Comparison of ENCODE assay signal across 1 cellular context in the genomic region with DNA sequence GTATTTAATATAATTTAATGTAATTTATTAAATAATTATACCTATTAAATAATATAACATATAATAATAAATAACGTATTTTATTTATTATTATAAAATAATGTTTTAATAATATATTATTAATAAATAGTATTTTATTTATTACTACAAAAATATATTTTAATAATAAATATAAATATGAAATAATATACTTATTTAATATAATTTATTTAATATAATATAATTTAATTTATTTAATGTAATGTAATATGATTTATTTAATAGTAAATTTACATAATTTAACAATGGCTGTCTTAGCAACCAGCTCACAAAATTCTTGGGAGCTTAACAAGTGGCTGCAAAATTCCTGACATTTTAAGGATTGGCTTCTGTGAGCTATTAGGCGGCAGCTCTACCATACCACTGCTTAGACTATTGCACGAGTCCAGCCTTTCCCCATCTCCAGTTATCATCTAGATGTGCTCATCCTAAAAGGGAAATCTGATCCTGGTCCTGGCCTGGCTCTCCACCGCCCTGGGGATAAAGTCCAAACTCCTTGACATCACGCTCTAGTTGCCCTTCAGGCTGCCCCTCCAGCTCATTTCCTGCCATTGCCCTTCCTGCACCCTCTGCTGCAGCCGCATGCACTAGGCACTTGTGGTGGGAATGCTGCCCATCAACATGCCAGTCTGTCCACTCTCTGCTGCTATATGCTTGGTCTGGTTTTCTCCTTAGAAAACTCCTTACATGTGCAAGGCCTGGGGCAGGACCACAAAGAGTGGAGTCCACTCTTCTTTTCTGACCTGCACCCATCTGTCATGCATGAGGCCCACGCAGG.
A peak's percentile ranks its signal among the peaks of the same experiment; 100 is the strongest.
TF ChIP-seq lines count a peak whose summit lies in the region.

No MANE protein-coding gene starts in this region.

TF ChIP-seq in HepG2, 621 proteins besides CTCF, POLR2A, EP300 and RAD21 (continued from another document and continues in another):
- TF ChIP-seq, protein P1, sequence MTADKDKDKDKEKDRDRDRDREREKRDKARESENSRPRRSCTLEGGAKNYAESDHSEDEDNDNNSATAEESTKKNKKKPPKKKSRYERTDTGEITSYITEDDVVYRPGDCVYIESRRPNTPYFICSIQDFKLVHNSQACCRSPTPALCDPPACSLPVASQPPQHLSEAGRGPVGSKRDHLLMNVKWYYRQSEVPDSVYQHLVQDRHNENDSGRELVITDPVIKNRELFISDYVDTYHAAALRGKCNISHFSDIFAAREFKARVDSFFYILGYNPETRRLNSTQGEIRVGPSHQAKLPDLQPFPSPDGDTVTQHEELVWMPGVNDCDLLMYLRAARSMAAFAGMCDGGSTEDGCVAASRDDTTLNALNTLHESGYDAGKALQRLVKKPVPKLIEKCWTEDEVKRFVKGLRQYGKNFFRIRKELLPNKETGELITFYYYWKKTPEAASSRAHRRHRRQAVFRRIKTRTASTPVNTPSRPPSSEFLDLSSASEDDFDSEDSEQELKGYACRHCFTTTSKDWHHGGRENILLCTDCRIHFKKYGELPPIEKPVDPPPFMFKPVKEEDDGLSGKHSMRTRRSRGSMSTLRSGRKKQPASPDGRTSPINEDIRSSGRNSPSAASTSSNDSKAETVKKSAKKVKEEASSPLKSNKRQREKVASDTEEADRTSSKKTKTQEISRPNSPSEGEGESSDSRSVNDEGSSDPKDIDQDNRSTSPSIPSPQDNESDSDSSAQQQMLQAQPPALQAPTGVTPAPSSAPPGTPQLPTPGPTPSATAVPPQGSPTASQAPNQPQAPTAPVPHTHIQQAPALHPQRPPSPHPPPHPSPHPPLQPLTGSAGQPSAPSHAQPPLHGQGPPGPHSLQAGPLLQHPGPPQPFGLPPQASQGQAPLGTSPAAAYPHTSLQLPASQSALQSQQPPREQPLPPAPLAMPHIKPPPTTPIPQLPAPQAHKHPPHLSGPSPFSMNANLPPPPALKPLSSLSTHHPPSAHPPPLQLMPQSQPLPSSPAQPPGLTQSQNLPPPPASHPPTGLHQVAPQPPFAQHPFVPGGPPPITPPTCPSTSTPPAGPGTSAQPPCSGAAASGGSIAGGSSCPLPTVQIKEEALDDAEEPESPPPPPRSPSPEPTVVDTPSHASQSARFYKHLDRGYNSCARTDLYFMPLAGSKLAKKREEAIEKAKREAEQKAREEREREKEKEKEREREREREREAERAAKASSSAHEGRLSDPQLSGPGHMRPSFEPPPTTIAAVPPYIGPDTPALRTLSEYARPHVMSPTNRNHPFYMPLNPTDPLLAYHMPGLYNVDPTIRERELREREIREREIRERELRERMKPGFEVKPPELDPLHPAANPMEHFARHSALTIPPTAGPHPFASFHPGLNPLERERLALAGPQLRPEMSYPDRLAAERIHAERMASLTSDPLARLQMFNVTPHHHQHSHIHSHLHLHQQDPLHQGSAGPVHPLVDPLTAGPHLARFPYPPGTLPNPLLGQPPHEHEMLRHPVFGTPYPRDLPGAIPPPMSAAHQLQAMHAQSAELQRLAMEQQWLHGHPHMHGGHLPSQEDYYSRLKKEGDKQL (CRISPR knock-in tag; IDR thresholded peaks at IDR 0.05; ENCODE audit: low read depth): no peak
- TF ChIP-seq ZNF543 (CRISPR knock-in tag; IDR thresholded peaks at IDR 0.05): no peak
- TF ChIP-seq, protein P2, sequence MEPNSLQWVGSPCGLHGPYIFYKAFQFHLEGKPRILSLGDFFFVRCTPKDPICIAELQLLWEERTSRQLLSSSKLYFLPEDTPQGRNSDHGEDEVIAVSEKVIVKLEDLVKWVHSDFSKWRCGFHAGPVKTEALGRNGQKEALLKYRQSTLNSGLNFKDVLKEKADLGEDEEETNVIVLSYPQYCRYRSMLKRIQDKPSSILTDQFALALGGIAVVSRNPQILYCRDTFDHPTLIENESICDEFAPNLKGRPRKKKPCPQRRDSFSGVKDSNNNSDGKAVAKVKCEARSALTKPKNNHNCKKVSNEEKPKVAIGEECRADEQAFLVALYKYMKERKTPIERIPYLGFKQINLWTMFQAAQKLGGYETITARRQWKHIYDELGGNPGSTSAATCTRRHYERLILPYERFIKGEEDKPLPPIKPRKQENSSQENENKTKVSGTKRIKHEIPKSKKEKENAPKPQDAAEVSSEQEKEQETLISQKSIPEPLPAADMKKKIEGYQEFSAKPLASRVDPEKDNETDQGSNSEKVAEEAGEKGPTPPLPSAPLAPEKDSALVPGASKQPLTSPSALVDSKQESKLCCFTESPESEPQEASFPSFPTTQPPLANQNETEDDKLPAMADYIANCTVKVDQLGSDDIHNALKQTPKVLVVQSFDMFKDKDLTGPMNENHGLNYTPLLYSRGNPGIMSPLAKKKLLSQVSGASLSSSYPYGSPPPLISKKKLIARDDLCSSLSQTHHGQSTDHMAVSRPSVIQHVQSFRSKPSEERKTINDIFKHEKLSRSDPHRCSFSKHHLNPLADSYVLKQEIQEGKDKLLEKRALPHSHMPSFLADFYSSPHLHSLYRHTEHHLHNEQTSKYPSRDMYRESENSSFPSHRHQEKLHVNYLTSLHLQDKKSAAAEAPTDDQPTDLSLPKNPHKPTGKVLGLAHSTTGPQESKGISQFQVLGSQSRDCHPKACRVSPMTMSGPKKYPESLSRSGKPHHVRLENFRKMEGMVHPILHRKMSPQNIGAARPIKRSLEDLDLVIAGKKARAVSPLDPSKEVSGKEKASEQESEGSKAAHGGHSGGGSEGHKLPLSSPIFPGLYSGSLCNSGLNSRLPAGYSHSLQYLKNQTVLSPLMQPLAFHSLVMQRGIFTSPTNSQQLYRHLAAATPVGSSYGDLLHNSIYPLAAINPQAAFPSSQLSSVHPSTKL (CRISPR knock-in tag; IDR thresholded peaks at IDR 0.05): peak; percentile 85
- TF ChIP-seq HOXA3 (CRISPR knock-in tag; IDR thresholded peaks at IDR 0.05): peak; percentile 58; the same call in 1 of the 2 replicates
- TF ChIP-seq, protein P3, sequence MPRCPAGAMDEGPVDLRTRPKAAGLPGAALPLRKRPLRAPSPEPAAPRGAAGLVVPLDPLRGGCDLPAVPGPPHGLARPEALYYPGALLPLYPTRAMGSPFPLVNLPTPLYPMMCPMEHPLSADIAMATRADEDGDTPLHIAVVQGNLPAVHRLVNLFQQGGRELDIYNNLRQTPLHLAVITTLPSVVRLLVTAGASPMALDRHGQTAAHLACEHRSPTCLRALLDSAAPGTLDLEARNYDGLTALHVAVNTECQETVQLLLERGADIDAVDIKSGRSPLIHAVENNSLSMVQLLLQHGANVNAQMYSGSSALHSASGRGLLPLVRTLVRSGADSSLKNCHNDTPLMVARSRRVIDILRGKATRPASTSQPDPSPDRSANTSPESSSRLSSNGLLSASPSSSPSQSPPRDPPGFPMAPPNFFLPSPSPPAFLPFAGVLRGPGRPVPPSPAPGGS (CRISPR knock-in tag; IDR thresholded peaks at IDR 0.05): no peak
- TF ChIP-seq, protein P4, sequence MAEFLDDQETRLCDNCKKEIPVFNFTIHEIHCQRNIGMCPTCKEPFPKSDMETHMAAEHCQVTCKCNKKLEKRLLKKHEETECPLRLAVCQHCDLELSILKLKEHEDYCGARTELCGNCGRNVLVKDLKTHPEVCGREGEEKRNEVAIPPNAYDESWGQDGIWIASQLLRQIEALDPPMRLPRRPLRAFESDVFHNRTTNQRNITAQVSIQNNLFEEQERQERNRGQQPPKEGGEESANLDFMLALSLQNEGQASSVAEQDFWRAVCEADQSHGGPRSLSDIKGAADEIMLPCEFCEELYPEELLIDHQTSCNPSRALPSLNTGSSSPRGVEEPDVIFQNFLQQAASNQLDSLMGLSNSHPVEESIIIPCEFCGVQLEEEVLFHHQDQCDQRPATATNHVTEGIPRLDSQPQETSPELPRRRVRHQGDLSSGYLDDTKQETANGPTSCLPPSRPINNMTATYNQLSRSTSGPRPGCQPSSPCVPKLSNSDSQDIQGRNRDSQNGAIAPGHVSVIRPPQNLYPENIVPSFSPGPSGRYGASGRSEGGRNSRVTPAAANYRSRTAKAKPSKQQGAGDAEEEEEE (CRISPR knock-in tag; IDR thresholded peaks at IDR 0.05; ENCODE audit: borderline replicate concordance): no peak
- TF ChIP-seq, protein P5, sequence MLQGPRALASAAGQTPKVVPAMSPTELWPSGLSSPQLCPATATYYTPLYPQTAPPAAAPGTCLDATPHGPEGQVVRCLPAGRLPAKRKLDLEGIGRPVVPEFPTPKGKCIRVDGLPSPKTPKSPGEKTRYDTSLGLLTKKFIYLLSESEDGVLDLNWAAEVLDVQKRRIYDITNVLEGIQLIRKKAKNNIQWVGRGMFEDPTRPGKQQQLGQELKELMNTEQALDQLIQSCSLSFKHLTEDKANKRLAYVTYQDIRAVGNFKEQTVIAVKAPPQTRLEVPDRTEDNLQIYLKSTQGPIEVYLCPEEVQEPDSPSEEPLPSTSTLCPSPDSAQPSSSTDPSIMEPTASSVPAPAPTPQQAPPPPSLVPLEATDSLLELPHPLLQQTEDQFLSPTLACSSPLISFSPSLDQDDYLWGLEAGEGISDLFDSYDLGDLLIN (CRISPR knock-in tag; IDR thresholded peaks at IDR 0.05; ENCODE audit: borderline replicate concordance): no peak
- TF ChIP-seq, protein P6, sequence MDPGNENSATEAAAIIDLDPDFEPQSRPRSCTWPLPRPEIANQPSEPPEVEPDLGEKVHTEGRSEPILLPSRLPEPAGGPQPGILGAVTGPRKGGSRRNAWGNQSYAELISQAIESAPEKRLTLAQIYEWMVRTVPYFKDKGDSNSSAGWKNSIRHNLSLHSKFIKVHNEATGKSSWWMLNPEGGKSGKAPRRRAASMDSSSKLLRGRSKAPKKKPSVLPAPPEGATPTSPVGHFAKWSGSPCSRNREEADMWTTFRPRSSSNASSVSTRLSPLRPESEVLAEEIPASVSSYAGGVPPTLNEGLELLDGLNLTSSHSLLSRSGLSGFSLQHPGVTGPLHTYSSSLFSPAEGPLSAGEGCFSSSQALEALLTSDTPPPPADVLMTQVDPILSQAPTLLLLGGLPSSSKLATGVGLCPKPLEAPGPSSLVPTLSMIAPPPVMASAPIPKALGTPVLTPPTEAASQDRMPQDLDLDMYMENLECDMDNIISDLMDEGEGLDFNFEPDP (CRISPR knock-in tag; conservative IDR thresholded peaks at IDR 0.05): no peak
- TF ChIP-seq ZFP1 (CRISPR knock-in tag; IDR thresholded peaks at IDR 0.05): no peak
- no peak for TF ChIP-seq FOXO1 (CRISPR knock-in tag; IDR thresholded peaks at IDR 0.05)
- no peak for TF ChIP-seq ZNF605 (CRISPR knock-in tag; IDR thresholded peaks at IDR 0.05)
- TF ChIP-seq, protein P7, sequence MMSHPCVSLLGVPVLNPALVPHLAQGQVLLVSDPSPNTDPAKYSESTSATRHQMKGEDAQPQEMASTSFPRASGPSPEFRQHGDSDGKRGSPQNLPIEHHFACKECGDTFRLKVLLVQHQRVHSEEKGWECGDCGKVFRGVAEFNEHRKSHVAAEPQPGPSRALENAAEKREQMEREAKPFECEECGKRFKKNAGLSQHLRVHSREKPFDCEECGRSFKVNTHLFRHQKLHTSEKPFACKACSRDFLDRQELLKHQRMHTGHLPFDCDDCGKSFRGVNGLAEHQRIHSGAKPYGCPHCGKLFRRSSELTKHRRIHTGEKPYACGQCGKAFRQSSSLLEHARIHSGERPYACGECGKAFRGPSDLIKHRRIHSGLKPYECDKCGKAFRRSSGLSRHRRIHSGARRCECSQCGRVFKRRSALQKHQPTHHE (CRISPR knock-in tag; IDR thresholded peaks at IDR 0.05; ENCODE audit: borderline replicate concordance): no peak
- no peak for TF ChIP-seq ZEB1 (IDR thresholded peaks at IDR 0.05; ENCODE audit: insufficient replicate concordance, low read depth)
- TF ChIP-seq ZNF329 (CRISPR knock-in tag; IDR thresholded peaks at IDR 0.05; ENCODE audit: low read depth): no peak
- no peak for TF ChIP-seq ZNF556 (CRISPR knock-in tag; IDR thresholded peaks at IDR 0.05; ENCODE audit: borderline replicate concordance)
- TF ChIP-seq, protein P8, sequence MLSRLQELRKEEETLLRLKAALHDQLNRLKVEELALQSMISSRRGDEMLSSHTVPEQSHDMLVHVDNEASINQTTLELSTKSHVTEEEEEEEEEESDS (CRISPR knock-in tag; IDR thresholded peaks at IDR 0.05; ENCODE audit: borderline replicate concordance): no peak
- TF ChIP-seq ZIK1 (CRISPR knock-in tag; IDR thresholded peaks at IDR 0.05; ENCODE audit: borderline replicate concordance, low read depth): no peak
- no peak for TF ChIP-seq ZNF430 (CRISPR knock-in tag; IDR thresholded peaks at IDR 0.05)
- TF ChIP-seq, protein P9, sequence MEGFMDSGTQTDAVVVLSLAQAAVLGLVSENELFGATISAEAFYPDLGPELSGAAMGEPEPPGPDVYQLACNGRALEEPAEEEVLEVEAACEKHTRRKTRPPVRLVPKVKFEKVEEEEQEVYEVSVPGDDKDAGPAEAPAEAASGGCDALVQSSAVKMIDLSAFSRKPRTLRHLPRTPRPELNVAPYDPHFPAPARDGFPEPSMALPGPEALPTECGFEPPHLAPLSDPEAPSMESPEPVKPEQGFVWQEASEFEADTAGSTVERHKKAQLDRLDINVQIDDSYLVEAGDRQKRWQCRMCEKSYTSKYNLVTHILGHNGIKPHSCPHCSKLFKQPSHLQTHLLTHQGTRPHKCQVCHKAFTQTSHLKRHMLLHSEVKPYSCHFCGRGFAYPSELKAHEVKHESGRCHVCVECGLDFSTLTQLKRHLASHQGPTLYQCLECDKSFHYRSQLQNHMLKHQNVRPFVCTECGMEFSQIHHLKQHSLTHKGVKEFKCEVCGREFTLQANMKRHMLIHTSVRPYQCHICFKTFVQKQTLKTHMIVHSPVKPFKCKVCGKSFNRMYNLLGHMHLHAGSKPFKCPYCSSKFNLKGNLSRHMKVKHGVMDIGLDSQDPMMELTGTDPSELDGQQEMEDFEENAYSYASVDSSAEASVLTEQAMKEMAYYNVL (CRISPR knock-in tag; IDR thresholded peaks at IDR 0.05; ENCODE audit: borderline replicate concordance): no peak
- TF ChIP-seq ZNF317 (CRISPR knock-in tag; IDR thresholded peaks at IDR 0.05): no peak
- no peak for TF ChIP-seq FOXK2 (IDR thresholded peaks at IDR 0.05)
- TF ChIP-seq, protein P10, sequence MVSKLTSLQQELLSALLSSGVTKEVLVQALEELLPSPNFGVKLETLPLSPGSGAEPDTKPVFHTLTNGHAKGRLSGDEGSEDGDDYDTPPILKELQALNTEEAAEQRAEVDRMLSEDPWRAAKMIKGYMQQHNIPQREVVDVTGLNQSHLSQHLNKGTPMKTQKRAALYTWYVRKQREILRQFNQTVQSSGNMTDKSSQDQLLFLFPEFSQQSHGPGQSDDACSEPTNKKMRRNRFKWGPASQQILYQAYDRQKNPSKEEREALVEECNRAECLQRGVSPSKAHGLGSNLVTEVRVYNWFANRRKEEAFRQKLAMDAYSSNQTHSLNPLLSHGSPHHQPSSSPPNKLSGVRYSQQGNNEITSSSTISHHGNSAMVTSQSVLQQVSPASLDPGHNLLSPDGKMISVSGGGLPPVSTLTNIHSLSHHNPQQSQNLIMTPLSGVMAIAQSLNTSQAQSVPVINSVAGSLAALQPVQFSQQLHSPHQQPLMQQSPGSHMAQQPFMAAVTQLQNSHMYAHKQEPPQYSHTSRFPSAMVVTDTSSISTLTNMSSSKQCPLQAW (CRISPR knock-in tag; IDR thresholded peaks at IDR 0.05): peak; percentile 36; the same call in 1 of the 2 replicates
- TF ChIP-seq, protein P11, sequence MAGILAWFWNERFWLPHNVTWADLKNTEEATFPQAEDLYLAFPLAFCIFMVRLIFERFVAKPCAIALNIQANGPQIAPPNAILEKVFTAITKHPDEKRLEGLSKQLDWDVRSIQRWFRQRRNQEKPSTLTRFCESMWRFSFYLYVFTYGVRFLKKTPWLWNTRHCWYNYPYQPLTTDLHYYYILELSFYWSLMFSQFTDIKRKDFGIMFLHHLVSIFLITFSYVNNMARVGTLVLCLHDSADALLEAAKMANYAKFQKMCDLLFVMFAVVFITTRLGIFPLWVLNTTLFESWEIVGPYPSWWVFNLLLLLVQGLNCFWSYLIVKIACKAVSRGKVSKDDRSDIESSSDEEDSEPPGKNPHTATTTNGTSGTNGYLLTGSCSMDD (CRISPR knock-in tag; IDR thresholded peaks at IDR 0.05): no peak
- TF ChIP-seq ZMYM4 (CRISPR knock-in tag; IDR thresholded peaks at IDR 0.05): peak; percentile 73
- TF ChIP-seq GATAD1 (CRISPR knock-in tag; IDR thresholded peaks at IDR 0.05): no peak
- TF ChIP-seq MLLT10 (CRISPR knock-in tag; IDR thresholded peaks at IDR 0.05): no peak
- TF ChIP-seq TBX2 (CRISPR knock-in tag; IDR thresholded peaks at IDR 0.05; ENCODE audit: borderline replicate concordance): no peak; the same call in 1 of the 2 replicates
- TF ChIP-seq, protein P12, sequence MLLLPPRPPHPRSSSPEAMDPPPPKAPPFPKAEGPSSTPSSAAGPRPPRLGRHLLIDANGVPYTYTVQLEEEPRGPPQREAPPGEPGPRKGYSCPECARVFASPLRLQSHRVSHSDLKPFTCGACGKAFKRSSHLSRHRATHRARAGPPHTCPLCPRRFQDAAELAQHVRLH (CRISPR knock-in tag; IDR thresholded peaks at IDR 0.05; ENCODE audit: borderline replicate concordance, low read depth): no peak; the same call in 1 of the 2 replicates
